In genomic region chr12:120102189-120103043, GRCh38 we compare ENCODE assay signal across 15 cellular contexts. TPM values are rescaled to one million over a fixed set of nuclear protein-coding genes. Genes with fewer than 3 reads are reported as not detected.
DNase-seq lines count a peak whose midpoint lies in the region; ATAC-seq and TF ChIP-seq lines count a peak whose summit lies in the region.
"Had no signal": no experiment of that assay in that cellular context is flagged by ENCODE, and none has a peak within 500 bp of the region (broad histone marks: within the 10 kb centered on the region; RNA-seq: fewer than 3 reads in every experiment).

No MANE protein-coding gene starts in this region.

- no peak overlapping the region for H3K4me2 ChIP-seq in neural progenitor cell

- DNase-seq in CD14-positive monocyte (ENCODE audit: low spot score) (no peak), HFFc6 (no peak), neural progenitor cell (ENCODE audit: low spot score) (no peak), T-helper 2 cell (no peak), brain microvascular endothelial cell (no peak)
- DNase-seq: activated B cell treated with CpG ODN at 0.5 μM for 24 hours; activated effector memory CD4-positive, alpha-beta T cell treated with anti-CD3 and anti-CD28 coated beads, Interleukin-2, amount 50 U/mL, for 16 hours; GDM1; mammary epithelial cell; NCI-H187 treated with DMSO at 0.1 percent for 48 hours; stimulated activated naive B cell treated with anti-CD40 and anti-IgM and Interleukin-4, amounts not matched to agents 10 μg/mL and 1 μg/mL and 100 μg/mL, for 72 hours had no signal

- intact Hi-C loops in CD14-positive monocyte (cut with micrococcal nuclease), result no loop called here
- intact Hi-C loops in dendritic cell treated with granulocyte-macrophage colony-stimulating factor and Interleukin-4, amounts not matched to agents 40 ng/mL and 50 ng/mL, for 4 days (cut with micrococcal nuclease), result no loop called here

- no peaks in the 10 kb centered on the region for H3K4me1 ChIP-seq in neural progenitor cell

- H3K9me3 Mint-ChIP-seq in CD14-positive monocyte (no peaks in the 10 kb centered on the region), HFFc6 (no peaks in the 10 kb centered on the region), neural progenitor cell (no peaks in the 10 kb centered on the region)
- H3K9me3 Mint-ChIP-seq in dendritic cell treated with granulocyte-macrophage colony-stimulating factor and Interleukin-4, amounts not matched to agents 40 ng/mL and 50 ng/mL, for 4 days, result no peaks in the 10 kb centered on the region
- H3K9me3 Mint-ChIP-seq: activated B cell treated with CpG ODN at 0.5 μM for 24 hours; stimulated activated naive B cell treated with anti-CD40 and anti-IgM and Interleukin-4, amounts not matched to agents 10 μg/mL and 1 μg/mL and 100 μg/mL, for 72 hours had no signal

- H3K36me3 ChIP-seq in neural progenitor cell, result no peaks in the 10 kb centered on the region
- peaks cover 55% of the 10 kb centered on the region for H3K36me3 ChIP-seq in brain microvascular endothelial cell (replicated peaks)

- no peaks in the 10 kb centered on the region for H3K9me3 ChIP-seq in neural progenitor cell (ENCODE audit: low read depth)

- H3K4me1 Mint-ChIP-seq in CD14-positive monocyte (peaks cover 10% of the 10 kb centered on the region), HFFc6 (ENCODE audit: low read depth) (peaks cover 7% of the 10 kb centered on the region; the same call in 1 of the 2 replicates), neural progenitor cell (peaks cover 7% of the 10 kb centered on the region)
- H3K4me1 Mint-ChIP-seq in dendritic cell treated with granulocyte-macrophage colony-stimulating factor and Interleukin-4, amounts not matched to agents 40 ng/mL and 50 ng/mL, for 4 days (ENCODE audit: low read depth), result peaks cover 96% of the 10 kb centered on the region

- H3F3A ChIP-seq in neural progenitor cell (ENCODE audit: low read depth), result peaks cover 6% of the 10 kb centered on the region

- no peak for ATAC-seq in HG03342 (IDR thresholded peaks at IDR 0.05; ENCODE audit: unreplicated experiment)
- ATAC-seq in activated CD4-positive, CD25-positive, alpha-beta regulatory T cell treated with anti-CD3 and anti-CD28 coated beads, Interleukin-2, amount 50 U/mL, for 24 hours, result no peak
- ATAC-seq: stimulated activated naive B cell treated with anti-CD40 and anti-IgM and Interleukin-4, amounts not matched to agents 10 μg/mL and 1 μg/mL and 100 μg/mL, for 72 hours had no signal

- H3K4me3 ChIP-seq in neural progenitor cell (no peak overlapping the region), brain microvascular endothelial cell (ENCODE audit: low read depth, low read length) (no peak overlapping the region)
- H3K4me3 ChIP-seq: SK-N-MC had no signal

- H2AFZ ChIP-seq in neural progenitor cell (replicated peaks), result no peak overlapping the region

- H3K27me3 Mint-ChIP-seq in CD14-positive monocyte (ENCODE audit: low read depth in 3 of 3) (no peaks in the 10 kb centered on the region), HFFc6 (ENCODE audit: insufficient read depth) (no peaks in the 10 kb centered on the region), neural progenitor cell (ENCODE audit: insufficient read depth, low read depth) (peaks cover 3% of the 10 kb centered on the region)
- no peaks in the 10 kb centered on the region for H3K27me3 Mint-ChIP-seq in dendritic cell treated with granulocyte-macrophage colony-stimulating factor and Interleukin-4, amounts not matched to agents 40 ng/mL and 50 ng/mL, for 4 days
- H3K27me3 Mint-ChIP-seq: activated B cell treated with CpG ODN at 0.5 μM for 24 hours; stimulated activated naive B cell treated with anti-CD40 and anti-IgM and Interleukin-4, amounts not matched to agents 10 μg/mL and 1 μg/mL and 100 μg/mL, for 72 hours had no signal

- peak overlapping the region in 1 of 2 donors; percentile 52 for H3K4me3 Mint-ChIP-seq in CD14-positive monocyte
- H3K4me3 Mint-ChIP-seq in HFFc6, result no peak overlapping the region
- H3K4me3 Mint-ChIP-seq in dendritic cell treated with granulocyte-macrophage colony-stimulating factor and Interleukin-4, amounts not matched to agents 40 ng/mL and 50 ng/mL, for 4 days, result peak overlapping the region; percentile 40
- H3K4me3 Mint-ChIP-seq in neural progenitor cell, result no peak overlapping the region
- H3K4me3 Mint-ChIP-seq: activated B cell treated with CpG ODN at 0.5 μM for 24 hours; stimulated activated naive B cell treated with anti-CD40 and anti-IgM and Interleukin-4, amounts not matched to agents 10 μg/mL and 1 μg/mL and 100 μg/mL, for 72 hours had no signal

- no peak overlapping the region for H3K27ac ChIP-seq in neural progenitor cell
- no peak overlapping the region for H3K27ac ChIP-seq in brain microvascular endothelial cell
- H3K27ac ChIP-seq: SK-N-MC had no signal

- H3K27me3 ChIP-seq in neural progenitor cell, result no peaks in the 10 kb centered on the region
- H3K27me3 ChIP-seq in brain microvascular endothelial cell (replicated peaks), result no peaks in the 10 kb centered on the region

- peaks cover 14% of the 10 kb centered on the region for H4K20me1 ChIP-seq in neural progenitor cell (ENCODE audit: low read depth)

- peaks cover 78 to 98% of the 10 kb centered on the region in 2 donors for H3K36me3 Mint-ChIP-seq in CD14-positive monocyte
- 0 out of 2 replicates have a peak, but pooled peaks cover 3% of the 10 kb centered on the region for H3K36me3 Mint-ChIP-seq in HFFc6 (ENCODE audit: low read depth)
- H3K36me3 Mint-ChIP-seq in dendritic cell treated with granulocyte-macrophage colony-stimulating factor and Interleukin-4, amounts not matched to agents 40 ng/mL and 50 ng/mL, for 4 days (ENCODE audit: low read depth), result peaks cover 100% of the 10 kb centered on the region
- peaks cover 15% of the 10 kb centered on the region for H3K36me3 Mint-ChIP-seq in neural progenitor cell

- peak overlapping the region in 4 of 7 donors; percentile 46 to 80 (median 54) for H3K27ac Mint-ChIP-seq in CD14-positive monocyte
- no peak overlapping the region for H3K27ac Mint-ChIP-seq in HFFc6
- H3K27ac Mint-ChIP-seq in dendritic cell treated with granulocyte-macrophage colony-stimulating factor and Interleukin-4, amounts not matched to agents 40 ng/mL and 50 ng/mL, for 4 days, result peak overlapping the region; percentile 82
- H3K27ac Mint-ChIP-seq in neural progenitor cell, result no peak overlapping the region
- H3K27ac Mint-ChIP-seq: activated B cell treated with CpG ODN at 0.5 μM for 24 hours had no signal

- H3K9ac ChIP-seq in neural progenitor cell, result peak overlapping the region; percentile 25

- H3K79me2 ChIP-seq in neural progenitor cell (ENCODE audit: low read depth), result peaks cover 20% of the 10 kb centered on the region

- in situ Hi-C loops in brain microvascular endothelial cell (cut with HindIII; ENCODE audit: low pct_ligation_motif_present, low sequenced_read_pairs), result no loop called here

- TF ChIP-seq CTCF in CD14-positive monocyte (IDR thresholded peaks at IDR 0.05) (no peak), HFFc6 (IDR thresholded peaks at IDR 0.05) (0 out of 2 replicates have a peak, but pooled peaks have one; percentile 20), neural progenitor cell (IDR thresholded peaks at IDR 0.05) (no peak), brain microvascular endothelial cell (IDR thresholded peaks at IDR 0.05; ENCODE audit: low read depth, low read length, missing control alignments) (no peak)

RNA-seq across cellular contexts. Expression of gene RAB35, which starts 14.1 kb away (rescaled TPM):
- polyA plus RNA-seq in CD14-positive monocyte, result 10 to 100 TPM; 20.4 to 21.6 TPM
- 10 to 100 TPM; 50.5 to 62.0 (median 55.3) TPM for total RNA-seq in HFFc6 (2021; fragmentation: NEBNext Ultra II Directional; extraction: Animal tissue kit (Norgen Biotek cat#: 25700))
- total RNA-seq in neural progenitor cell (ENCODE audit: low replicate concordance), result 17.5 and 24.5 TPM in 2 replicates

Comparison
In these comparisons a context has a peak if more than half of its experiments do, and no peak if none do; other contexts are left out.
1. H3K27ac Mint-ChIP-seq: peak in CD14-positive monocyte (4 of 7) and dendritic cell treated with granulocyte-macrophage colony-stimulating factor and Interleukin-4, amounts not matched to agents 40 ng/mL and 50 ng/mL, for 4 days (single experiment); none in HFFc6 (single experiment) and neural progenitor cell (single experiment).